1 cellular context compared by ENCODE assay signal in genomic region chr2:179262077-179262660, GRCh38.
TF ChIP-seq lines count a peak whose summit lies in the region.

No MANE protein-coding gene starts in this region.

TF ChIP-seq in SK-N-SH treated with all-trans-retinoic acid at 6 μM for 48 hours, 23 proteins besides CTCF, POLR2A, EP300 and RAD21 (continued from another document):
- TF ChIP-seq POU6F1 (CRISPR knock-in tag; IDR thresholded peaks at IDR 0.05; ENCODE audit: borderline replicate concordance, low read depth) (no peak), ARNTL (CRISPR knock-in tag; IDR thresholded peaks at IDR 0.05; ENCODE audit: borderline replicate concordance, low read depth) (no peak), PATZ1 (CRISPR knock-in tag; IDR thresholded peaks at IDR 0.05; ENCODE audit: borderline replicate concordance) (no peak), ISL1 (CRISPR knock-in tag; IDR thresholded peaks at IDR 0.05) (no peak), GLIS3 (CRISPR knock-in tag; IDR thresholded peaks at IDR 0.05) (no peak), TCF4 (CRISPR knock-in tag; IDR thresholded peaks at IDR 0.05; ENCODE audit: borderline replicate concordance) (no peak)
